In the genomic region with DNA sequence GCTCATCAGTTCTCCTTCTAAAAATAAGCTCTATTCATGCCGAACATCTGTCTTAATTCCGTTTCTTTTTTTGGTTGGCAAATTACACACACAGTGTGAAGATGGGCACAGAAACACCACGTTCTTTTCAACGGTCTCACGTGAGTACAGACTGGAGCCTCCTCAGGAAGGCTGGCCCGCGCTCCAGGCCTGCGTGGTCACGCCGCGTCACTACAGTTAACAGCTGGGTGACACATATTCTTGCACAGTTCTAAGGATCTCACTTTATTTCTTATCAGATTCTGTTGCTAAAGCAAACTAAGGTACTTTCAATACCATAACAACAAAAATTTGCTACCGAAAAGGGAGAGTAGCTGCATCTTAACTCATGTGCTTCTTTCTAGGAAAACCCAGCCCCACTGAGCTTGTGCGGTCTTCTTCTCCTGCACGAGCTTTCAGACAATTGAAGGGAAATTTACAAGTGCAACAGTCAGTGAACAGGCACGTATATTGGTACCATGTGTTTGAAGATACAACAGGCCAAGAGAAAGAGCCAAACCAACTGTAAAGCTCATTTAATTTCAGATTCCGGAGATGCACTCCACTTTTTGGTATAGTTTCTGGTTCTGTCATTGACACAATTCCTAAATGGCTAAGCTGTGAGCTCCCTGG, we compare ENCODE assay signal across 19 cellular contexts.
"Had no signal": no experiment of that assay in that cellular context is flagged by ENCODE, and none has a peak within 500 bp of the region (broad histone marks: within the 10 kb centered on the region; RNA-seq: fewer than 3 reads in every experiment).

No MANE protein-coding gene starts in this region.

- H3K9me3 ChIP-seq: breast epithelium, esophagus squamous epithelium, heart left ventricle, left lung, pancreas, tibial nerve had no signal

- H3K36me3 ChIP-seq: breast epithelium, pancreas had no signal

- ATAC-seq: activated CD4-positive, CD25-positive, alpha-beta regulatory T cell treated with anti-CD3 and anti-CD28 coated beads, Interleukin-2, amount 50 U/mL, for 24 hours; activated CD8-positive, alpha-beta memory T cell treated with anti-CD3 and anti-CD28 coated beads, Interleukin-2, amount 10 ng/mL, durations not matched to agents 7 days and 5 days; activated T-cell treated with anti-CD3 and anti-CD28 coated beads, Interleukin-2, amount 50 U/mL, for 4 hours; heart left ventricle; left lung; pancreas had no signal

- H3K4me3 ChIP-seq: breast epithelium, esophagus squamous epithelium, heart left ventricle, left lung, pancreas, tibial nerve had no signal

- H3K36me3 Mint-ChIP-seq: activated CD8-positive, alpha-beta memory T cell treated with anti-CD3 and anti-CD28 coated beads, Interleukin-2, amount 10 ng/mL, durations not matched to agents 7 days and 5 days; activated naive CD8-positive, alpha-beta T cell treated with anti-CD3 and anti-CD28 coated beads, Interleukin-2, amount 10 ng/mL, durations not matched to agents 7 days and 5 days had no signal

- H3K27ac ChIP-seq: breast epithelium, esophagus squamous epithelium, heart left ventricle, left lung, pancreas had no signal

- FAIRE-seq: endometrium, keratinocyte, pancreas, TTC549 had no signal

- H3K27ac Mint-ChIP-seq: activated CD8-positive, alpha-beta memory T cell treated with anti-CD3 and anti-CD28 coated beads, Interleukin-2, amount 10 ng/mL, durations not matched to agents 7 days and 5 days; activated naive CD8-positive, alpha-beta T cell treated with anti-CD3 and anti-CD28 coated beads, Interleukin-2, amount 10 ng/mL, durations not matched to agents 7 days and 5 days had no signal

- H3K4me1 ChIP-seq: breast epithelium had no signal

- DNase-seq: activated CD4-positive, alpha-beta T cell treated with anti-CD3 and anti-CD28 coated beads, Interleukin-2, amount 50 U/mL, for 4 hours; activated CD8-positive, alpha-beta memory T cell treated with anti-CD3 and anti-CD28 coated beads, Interleukin-2, amount 10 ng/mL, durations not matched to agents 7 days and 5 days; activated naive CD8-positive, alpha-beta T cell treated with anti-CD3 and anti-CD28 coated beads, Interleukin-2, amount 10 ng/mL, durations not matched to agents 7 days and 5 days; activated T-cell treated with anti-CD3 and anti-CD28 coated beads, Interleukin-2, amount 50 U/mL, for 4 hours; esophagus squamous epithelium; foreskin melanocyte; heart left ventricle; left lung; mesenchymal stem cell; pancreas; retina; T-helper 2 cell had no signal

- H3K27me3 ChIP-seq: breast epithelium, esophagus squamous epithelium, heart left ventricle, left lung, pancreas, tibial nerve had no signal

- H3K9me3 Mint-ChIP-seq: activated naive CD8-positive, alpha-beta T cell treated with anti-CD3 and anti-CD28 coated beads, Interleukin-2, amount 10 ng/mL, durations not matched to agents 7 days and 5 days; activated T-cell treated with anti-CD3 and anti-CD28 coated beads, Interleukin-2, amount 50 U/mL, for 4 hours; neural crest cell had no signal

- H3K4me3 Mint-ChIP-seq: activated CD8-positive, alpha-beta memory T cell treated with anti-CD3 and anti-CD28 coated beads, Interleukin-2, amount 10 ng/mL, durations not matched to agents 7 days and 5 days; activated naive CD8-positive, alpha-beta T cell treated with anti-CD3 and anti-CD28 coated beads, Interleukin-2, amount 10 ng/mL, durations not matched to agents 7 days and 5 days; activated T-cell treated with anti-CD3 and anti-CD28 coated beads, Interleukin-2, amount 50 U/mL, for 4 hours; neural crest cell had no signal
